Comparison of ENCODE assay signal across 21 cellular contexts in genomic region chr10:88253622-88254021, GRCh38.
DNase-seq lines count a peak whose midpoint lies in the region; TF ChIP-seq lines count a peak whose summit lies in the region.
"Had no signal": no experiment of that assay in that cellular context is flagged by ENCODE, and none has a peak within 500 bp of the region (broad histone marks: within the 10 kb centered on the region; RNA-seq: fewer than 3 reads in every experiment).

No MANE protein-coding gene starts in this region.

- in situ Hi-C loops in G401 (cut with HindIII; ENCODE audit: low sequenced_read_pairs), result no loop called here

- DNase-seq in EL, result peak; percentile 18
- DNase-seq in M059J (ENCODE audit: low read depth), result peak; percentile 68
- no peak for DNase-seq in coronary artery (ENCODE audit: low spot score)
- peak; percentile 49 for DNase-seq in renal cortical epithelial cell (ENCODE audit: low read depth)
- DNase-seq in activated CD4-positive, alpha-beta T cell treated with anti-CD3 and anti-CD28 coated beads for 4 hours, result no peak
- no peak for DNase-seq in G401 (ENCODE audit: low spot score)
- no peak for DNase-seq in hippocampal formation (lab: John Stamatoyannopoulos, UW)
- DNase-seq in foreskin fibroblast, result no peak
- DNase-seq: activated CD4-positive, alpha-beta memory T cell treated with anti-CD3 and anti-CD28 coated beads, Interleukin-2, amount 10 ng/mL, durations not matched to agents 7 days and 5 days; activated CD4-positive, CD25-positive, alpha-beta regulatory T cell treated with anti-CD3 and anti-CD28 coated beads, Interleukin-2, amount 50 U/mL, for 72 hours; activated CD8-positive, alpha-beta memory T cell treated with anti-CD3 and anti-CD28 coated beads, Interleukin-2, amount 50 U/mL, for 4 hours; CD8-positive, alpha-beta memory T cell; DMS 273 treated with DMSO at 0.1 percent for 48 hours; dorsolateral prefrontal cortex; Kasumi-1; naive B cell; stimulated activated CD4-positive, alpha-beta T cell treated with anti-CD3 and anti-CD28 coated beads, Interleukin-4, amount 100 ng/mL, for 1 hour; T-helper 2 cell; transverse colon had no signal

- H3K4me3 ChIP-seq in coronary artery (no peak overlapping the region), foreskin fibroblast (ENCODE audit: low read depth in 1 of 2, low read length in 2 of 2) (no peak overlapping the region)
- H3K4me3 ChIP-seq: dorsolateral prefrontal cortex, HAP-1, right lobe of liver, transverse colon had no signal

- TF ChIP-seq CTCF in coronary artery (IDR thresholded peaks at IDR 0.05), result no peak
- no peak for TF ChIP-seq CTCF in foreskin fibroblast (IDR thresholded peaks at IDR 0.05; ENCODE audit: low read depth, low read length)

- peak overlapping the region; percentile 83 to 85 for H3K27ac ChIP-seq in coronary artery
- H3K27ac ChIP-seq: dorsolateral prefrontal cortex, right lobe of liver, transverse colon had no signal

Comparison
In these comparisons a context has a peak if more than half of its experiments do, and no peak if none do; other contexts are left out.
1. DNase-seq: peak in EL (single experiment), M059J (single experiment) and renal cortical epithelial cell (single experiment); none in coronary artery (single experiment), activated CD4-positive, alpha-beta T cell treated with anti-CD3 and anti-CD28 coated beads for 4 hours (0 of 2), G401 (single experiment), hippocampal formation (0 of 2) and foreskin fibroblast (0 of 2).